Comparison of ENCODE assay signal across 13 cellular contexts in genomic region chr11:104881117-104881794, GRCh38.
A peak's percentile ranks its signal among the peaks of the same experiment; 100 is the strongest.
DNase-seq lines count a peak whose midpoint lies in the region; ATAC-seq, FAIRE-seq and TF ChIP-seq lines count a peak whose summit lies in the region.
"Had no signal": no experiment of that assay in that cellular context is flagged by ENCODE, and none has a peak within 500 bp of the region (broad histone marks: within the 10 kb centered on the region; RNA-seq: fewer than 3 reads in every experiment).

No MANE protein-coding gene starts in this region.

- H3K4me3 Mint-ChIP-seq in stimulated activated naive B cell treated with anti-CD40 and anti-IgM and Interleukin-4, amounts not matched to agents 10 μg/mL and 1 μg/mL and 100 μg/mL, for 72 hours = peak overlapping the region; percentile 52 to 59

- FAIRE-seq in H54 (lab: Jason Lieb, UNC) = no peak
- FAIRE-seq: A549, RCC 7860 had no signal

- peaks cover 0 to 2% of the 10 kb centered on the region in 2 donors for H3K36me3 Mint-ChIP-seq in stimulated activated naive B cell treated with anti-CD40 and anti-IgM and Interleukin-4, amounts not matched to agents 10 μg/mL and 1 μg/mL and 100 μg/mL, for 72 hours

- peaks cover 32 to 56% of the 10 kb centered on the region in 2 donors for H3K4me1 Mint-ChIP-seq in stimulated activated naive B cell treated with anti-CD40 and anti-IgM and Interleukin-4, amounts not matched to agents 10 μg/mL and 1 μg/mL and 100 μg/mL, for 72 hours

- peak overlapping the region; percentile 87 for H3K27ac Mint-ChIP-seq in stimulated activated naive B cell treated with anti-CD40 and anti-IgM and Interleukin-4, amounts not matched to agents 10 μg/mL and 1 μg/mL and 100 μg/mL, for 72 hours

- H3K27me3 Mint-ChIP-seq in stimulated activated naive B cell treated with anti-CD40 and anti-IgM and Interleukin-4, amounts not matched to agents 10 μg/mL and 1 μg/mL and 100 μg/mL, for 72 hours = no peaks in the 10 kb centered on the region

- peak; percentile 45 for DNase-seq in NCI-H748 (lab: John Stamatoyannopoulos, UW; ENCODE audit: unreplicated experiment)
- no peak for DNase-seq in NCI-H748 treated with DMSO at 0.1 percent for 48 hours (lab: John Stamatoyannopoulos, UW)
- DNase-seq in stimulated activated naive B cell treated with anti-CD40 and anti-IgM and Interleukin-4, amounts not matched to agents 10 μg/mL and 1 μg/mL and 100 μg/mL, for 72 hours = no peak
- DNase-seq in activated CD4-positive, alpha-beta T cell treated with anti-CD3 and anti-CD28 coated beads, Interleukin-2, amount 50 U/mL, for 4 hours = no peak
- DNase-seq in stimulated activated CD4-positive, alpha-beta T cell treated with anti-CD3 and anti-CD28 coated beads, Interleukin-2, amount 100 ng/mL, for 48 hours = no peak
- DNase-seq in H54 (ENCODE audit: insufficient read length, low spot score) = no peak
- DNase-seq: activated T-cell treated with anti-CD3 and anti-CD28 coated beads for 4 hours, DMS 273 treated with DMSO at 0.1 percent for 48 hours, tibial artery had no signal

- peak; percentile 87 for ATAC-seq in GM21825 (IDR thresholded peaks at IDR 0.05; ENCODE audit: unreplicated experiment)
- ATAC-seq in HG03196 (IDR thresholded peaks at IDR 0.05; ENCODE audit: unreplicated experiment) = peak; percentile 71
- ATAC-seq in stimulated activated naive B cell treated with anti-CD40 and anti-IgM and Interleukin-4, amounts not matched to agents 10 μg/mL and 1 μg/mL and 100 μg/mL, for 72 hours (replicated peaks) = peak; percentile 67 to 78
- ATAC-seq: A549 had no signal

- TF ChIP-seq POLR2A in H54 (IDR thresholded peaks at IDR 0.05; ENCODE audit: low read depth, low read length) = no peak

- H3K9me3 Mint-ChIP-seq in stimulated activated naive B cell treated with anti-CD40 and anti-IgM and Interleukin-4, amounts not matched to agents 10 μg/mL and 1 μg/mL and 100 μg/mL, for 72 hours = peaks cover 4 to 5% of the 10 kb centered on the region in 2 donors
